In the genomic region with DNA sequence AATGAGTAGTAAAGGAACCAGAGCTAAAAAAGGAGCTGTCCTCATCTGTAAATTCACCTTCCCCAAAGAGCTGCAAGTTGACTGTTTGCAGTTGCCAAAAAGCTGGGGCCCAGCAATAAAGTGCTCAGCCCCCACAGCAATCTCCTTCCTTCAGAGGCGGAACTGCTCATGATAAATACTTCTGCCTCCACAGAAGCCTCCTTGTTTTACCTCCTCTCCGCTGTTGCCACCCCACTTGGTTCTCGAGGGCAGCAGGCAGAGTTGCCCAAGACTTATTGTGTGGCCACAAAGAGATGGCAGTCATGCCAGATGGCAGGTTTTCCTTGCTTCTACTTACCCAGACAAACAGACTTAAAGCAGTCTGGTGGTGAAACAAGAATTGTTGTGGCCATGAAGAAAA, we compare ENCODE assay signal across 9 cellular contexts.
DNase-seq lines count a peak whose midpoint lies in the region; ATAC-seq and TF ChIP-seq lines count a peak whose summit lies in the region.
"Had no signal": no experiment of that assay in that cellular context is flagged by ENCODE, and none has a peak within 500 bp of the region (broad histone marks: within the 10 kb centered on the region; RNA-seq: fewer than 3 reads in every experiment).

No MANE protein-coding gene starts in this region.

- no peak overlapping the region for H3K27ac ChIP-seq in CD4-positive, alpha-beta memory T cell (ENCODE audit: low read depth, low read length)
- H3K27ac ChIP-seq in angular gyrus (ENCODE audit: low read depth, low read length) (peak overlapping the region; percentile 41), smooth muscle cell (ENCODE audit: low read depth) (no peak overlapping the region)
- H3K27ac ChIP-seq: KMS-11 had no signal

- no peak for TF ChIP-seq CTCF in smooth muscle cell (IDR thresholded peaks at IDR 0.05; ENCODE audit: borderline replicate concordance, insufficient read depth, poor library complexity, severe bottlenecking)

- ATAC-seq in HG03432 (IDR thresholded peaks at IDR 0.05; ENCODE audit: unreplicated experiment) = no peak

- H3K79me2 ChIP-seq in smooth muscle cell (ENCODE audit: low read depth) = peaks cover 26% of the 10 kb centered on the region

- H3K36me3 ChIP-seq in CD4-positive, alpha-beta memory T cell (ENCODE audit: insufficient read depth, low read length) = no peaks in the 10 kb centered on the region
- H3K36me3 ChIP-seq in mucosa of stomach (ENCODE audit: control insufficient read depth, insufficient read depth, low read length) = no peaks in the 10 kb centered on the region
- no peaks in the 10 kb centered on the region for H3K36me3 ChIP-seq in smooth muscle cell (ENCODE audit: low read depth)
- H3K36me3 ChIP-seq in H7 (replicated peaks; ENCODE audit: control insufficient read depth, insufficient read depth, low read length) = no peaks in the 10 kb centered on the region

- H3F3A ChIP-seq in smooth muscle cell (ENCODE audit: low read depth) = peaks cover 6% of the 10 kb centered on the region

- DNase-seq in CD4-positive, alpha-beta memory T cell = peak in 3 of 5 donors; percentile 10 to 21 (median 11)
- DNase-seq in M059J (ENCODE audit: low read depth) (peak; percentile 63), kidney glomerular epithelial cell (lab: John Stamatoyannopoulos, UW) (no peak), smooth muscle cell (lab: John Stamatoyannopoulos, UW; ENCODE audit: unreplicated experiment) (no peak), H7 (no peak)

- H3K36me3 Mint-ChIP-seq in CD4-positive, alpha-beta memory T cell = no peaks in the 10 kb centered on the region

- peaks cover 20 to 39% (median 23%) of the 10 kb centered on the region in 4 donors for H3K4me1 Mint-ChIP-seq in CD4-positive, alpha-beta memory T cell

- H2AFZ ChIP-seq in smooth muscle cell (ENCODE audit: low read depth) = no peak overlapping the region

- peaks cover 14% of the 10 kb centered on the region for H3K4me1 ChIP-seq in CD4-positive, alpha-beta memory T cell (ENCODE audit: insufficient read depth, low read length)
- peaks cover 10% of the 10 kb centered on the region for H3K4me1 ChIP-seq in mucosa of stomach (ENCODE audit: control insufficient read depth, insufficient read depth, low read length)
- H3K4me1 ChIP-seq in smooth muscle cell (ENCODE audit: low read depth) = peaks cover 20% of the 10 kb centered on the region

- peak overlapping the region; percentile 30 to 36 for H3K4me3 ChIP-seq in CD4-positive, alpha-beta memory T cell (ENCODE audit: low read length in 2 of 2)
- H3K4me3 ChIP-seq in mucosa of stomach (ENCODE audit: low read length) (no peak overlapping the region), smooth muscle cell (no peak overlapping the region), H7 (ENCODE audit: insufficient read depth, low read depth, low read length) (no peak overlapping the region)

- H4K20me1 ChIP-seq in smooth muscle cell (ENCODE audit: low read depth) = no peaks in the 10 kb centered on the region

- 62% methylated on average over 3 of the region's 3 CpGs for WGBS in smooth muscle cell (ENCODE audit: low lambda C conversion rate)

- H3K27me3 Mint-ChIP-seq in CD4-positive, alpha-beta memory T cell = no peaks in the 10 kb centered on the region

- peak overlapping the region; percentile 62 to 95 (median 86) for H3K27ac Mint-ChIP-seq in CD4-positive, alpha-beta memory T cell

- intact Hi-C loops in CD4-positive, alpha-beta memory T cell (cut with micrococcal nuclease) = loop anchor here (5.0 kb wide), 1 partner anchor 64 kb away; a partner anchor contains a TSS

- H3K9me3 ChIP-seq in CD4-positive, alpha-beta memory T cell (ENCODE audit: control insufficient read depth in 1 of 2, low read length in 2 of 2) = no peaks in the 10 kb centered on the region
- H3K9me3 ChIP-seq in mucosa of stomach (ENCODE audit: control insufficient read depth, low read length) = no peaks in the 10 kb centered on the region
- H3K9me3 ChIP-seq in smooth muscle cell (replicated peaks; ENCODE audit: low read depth) = no peaks in the 10 kb centered on the region

- H3K27me3 ChIP-seq in CD4-positive, alpha-beta memory T cell (ENCODE audit: insufficient read depth, low read length) = no peaks in the 10 kb centered on the region
- no peaks in the 10 kb centered on the region for H3K27me3 ChIP-seq in mucosa of stomach (ENCODE audit: control insufficient read depth, insufficient read depth, low read length)
- H3K27me3 ChIP-seq in smooth muscle cell (ENCODE audit: low read depth) = no peaks in the 10 kb centered on the region
- H3K27me3 ChIP-seq in H7 (ENCODE audit: control insufficient read depth, insufficient read depth, low read length) = no peaks in the 10 kb centered on the region

- CTCF ChIA-PET in CD4-positive, alpha-beta memory T cell (lab: Charles Lee; ENCODE audit: partially characterized antibody) = interaction anchor here (0.8 kb wide), 1 partner anchor 66 kb away, joined by 3 read pairs; a partner anchor contains a TSS

- H3K9ac ChIP-seq in mucosa of stomach (ENCODE audit: low read length) = peak overlapping the region; percentile 20
- no peak overlapping the region for H3K9ac ChIP-seq in smooth muscle cell (ENCODE audit: low read depth)
- H3K9ac ChIP-seq: KMS-11 had no signal

- peak overlapping the region; percentile 78 to 91 (median 87) for H3K4me3 Mint-ChIP-seq in CD4-positive, alpha-beta memory T cell

- no peaks in the 10 kb centered on the region for H3K9me3 Mint-ChIP-seq in CD4-positive, alpha-beta memory T cell

- H3K4me2 ChIP-seq in smooth muscle cell = no peak overlapping the region
- H3K4me2 ChIP-seq: KMS-11 had no signal

- POLR2A ChIA-PET in CD4-positive, alpha-beta memory T cell (lab: Charles Lee; ENCODE audit: partially characterized antibody) = interaction anchor here (1.0 kb wide), 2 partner anchors 67 to 467 kb away, joined by 3 to 9 read pairs; a partner anchor contains a TSS

Comparison
In these comparisons a context has a peak if more than half of its experiments do, and no peak if none do; other contexts are left out.
1. DNase-seq: peak in CD4-positive, alpha-beta memory T cell (3 of 5) and M059J (single experiment); none in kidney glomerular epithelial cell (single experiment), smooth muscle cell (single experiment) and H7 (single experiment).
2. H3K4me3 ChIP-seq: peak in CD4-positive, alpha-beta memory T cell (2 of 2); none in mucosa of stomach (single experiment), smooth muscle cell (single experiment) and H7 (single experiment).